Comparison of ENCODE assay signal across 26 cellular contexts in the genomic region with DNA sequence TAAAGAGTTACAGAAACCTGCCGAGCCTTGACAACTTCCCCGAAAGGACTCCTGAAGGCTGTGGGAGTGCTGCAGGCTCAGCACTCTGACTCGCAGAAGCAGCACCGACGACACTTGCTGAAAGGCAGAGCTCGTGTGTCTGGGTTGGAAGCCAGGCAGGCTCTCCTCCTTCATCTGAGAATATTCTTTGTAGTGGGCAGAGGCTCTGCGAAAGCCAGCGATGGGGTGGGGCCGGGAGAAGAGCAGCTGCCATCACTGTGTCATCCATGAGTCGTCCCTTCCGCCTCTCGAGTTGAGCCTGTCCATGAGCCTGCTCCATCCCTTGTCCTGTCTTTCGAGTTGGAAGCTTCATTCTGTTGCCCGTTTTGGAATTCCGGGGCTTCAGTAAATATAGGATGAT. TPM values are rescaled to one million over a fixed set of nuclear protein-coding genes. Genes with fewer than 3 reads are reported as not detected.
DNase-seq lines count a peak whose midpoint lies in the region; ATAC-seq and TF ChIP-seq lines count a peak whose summit lies in the region.
"Had no signal": no experiment of that assay in that cellular context is flagged by ENCODE, and none has a peak within 500 bp of the region (broad histone marks: within the 10 kb centered on the region; RNA-seq: fewer than 3 reads in every experiment).

No MANE protein-coding gene starts in this region.

- no peak for TF ChIP-seq CTCF in activated CD8-positive, alpha-beta T cell treated with anti-CD3 and anti-CD28 coated beads for 36 hours (IDR thresholded peaks at IDR 0.05)

- no peaks in the 10 kb centered on the region for H3K4me1 Mint-ChIP-seq in activated CD8-positive, alpha-beta T cell treated with anti-CD3 and anti-CD28 coated beads, Interleukin-2, amount 10 ng/mL, durations not matched to agents 7 days and 5 days (ENCODE audit: low read depth)
- H3K4me1 Mint-ChIP-seq in activated CD8-positive, alpha-beta T cell treated with anti-CD3 and anti-CD28 coated beads for 36 hours (ENCODE audit: low read depth), result no peaks in the 10 kb centered on the region
- H3K4me1 Mint-ChIP-seq in stimulated activated effector memory CD8-positive, alpha-beta T cell treated with anti-CD3 and anti-CD28 coated beads, Interleukin-12 subunit alpha, Interleukin-12 subunit beta, amount 100 ng/mL, for 72 hours, result peaks cover 13% of the 10 kb centered on the region
- H3K4me1 Mint-ChIP-seq in activated CD4-positive, alpha-beta memory T cell treated with anti-CD3 and anti-CD28 coated beads for 36 hours (ENCODE audit: low read depth), result no peaks in the 10 kb centered on the region
- H3K4me1 Mint-ChIP-seq: CD14-positive monocyte, H9 had no signal

- POLR2A ChIA-PET in activated CD8-positive, alpha-beta T cell treated with anti-CD3 and anti-CD28 coated beads, Interleukin-2, amount 10 ng/mL, durations not matched to agents 7 days and 5 days (lab: Charles Lee), result no interaction called here
- POLR2A ChIA-PET in activated CD8-positive, alpha-beta T cell treated with anti-CD3 and anti-CD28 coated beads for 36 hours (lab: Charles Lee), result no interaction called here
- POLR2A ChIA-PET in activated CD4-positive, alpha-beta memory T cell treated with anti-CD3 and anti-CD28 coated beads for 36 hours (lab: Charles Lee), result no interaction called here

- H3K27ac Mint-ChIP-seq in activated CD8-positive, alpha-beta T cell treated with anti-CD3 and anti-CD28 coated beads, Interleukin-2, amount 10 ng/mL, durations not matched to agents 7 days and 5 days, result no peak overlapping the region
- no peak overlapping the region for H3K27ac Mint-ChIP-seq in activated CD8-positive, alpha-beta T cell treated with anti-CD3 and anti-CD28 coated beads for 36 hours
- peak overlapping the region; percentile 29 for H3K27ac Mint-ChIP-seq in stimulated activated effector memory CD8-positive, alpha-beta T cell treated with anti-CD3 and anti-CD28 coated beads, Interleukin-12 subunit alpha, Interleukin-12 subunit beta, amount 100 ng/mL, for 72 hours
- H3K27ac Mint-ChIP-seq in activated CD4-positive, alpha-beta memory T cell treated with anti-CD3 and anti-CD28 coated beads for 36 hours, result no peak overlapping the region
- H3K27ac Mint-ChIP-seq: CD14-positive monocyte; CD8-positive, alpha-beta memory T cell; H9; HFFc6 had no signal

- no peaks in the 10 kb centered on the region for H3K27me3 Mint-ChIP-seq in activated CD8-positive, alpha-beta T cell treated with anti-CD3 and anti-CD28 coated beads, Interleukin-2, amount 10 ng/mL, durations not matched to agents 7 days and 5 days (ENCODE audit: low read depth)
- H3K27me3 Mint-ChIP-seq in activated CD8-positive, alpha-beta T cell treated with anti-CD3 and anti-CD28 coated beads for 36 hours, result no peaks in the 10 kb centered on the region
- no peaks in the 10 kb centered on the region for H3K27me3 Mint-ChIP-seq in activated CD4-positive, alpha-beta memory T cell treated with anti-CD3 and anti-CD28 coated beads for 36 hours

- DNase-seq in activated CD8-positive, alpha-beta T cell treated with anti-CD3 and anti-CD28 coated beads, Interleukin-2, amount 10 ng/mL, durations not matched to agents 7 days and 5 days, result peak; percentile 12
- DNase-seq in activated CD8-positive, alpha-beta T cell treated with anti-CD3 and anti-CD28 coated beads for 36 hours, result no peak
- DNase-seq in LHCN-M2 (ENCODE audit: low read depth), result peak; percentile 1
- DNase-seq in islet precursor cell, result peak; percentile 74
- peak in 1 of 2 donors; percentile 18 for DNase-seq in stimulated activated effector memory CD8-positive, alpha-beta T cell treated with anti-CD3 and anti-CD28 coated beads, Interleukin-12 subunit alpha, Interleukin-12 subunit beta, amount 100 ng/mL, for 72 hours (ENCODE audit: low spot score in 2 of 2)
- no peak for DNase-seq in activated CD4-positive, alpha-beta memory T cell treated with anti-CD3 and anti-CD28 coated beads for 36 hours
- DNase-seq in activated CD4-positive, CD25-positive, alpha-beta regulatory T cell (lab: John Stamatoyannopoulos, UW), result no peak
- DNase-seq: ACHN; BE2C; CD8-positive, alpha-beta memory T cell; DND-41; GM23248; H9; HFFc6; IMR-90; KG1; MM.1S; NCI-H1694; NCI-H2029 treated with DMSO at 0.1 percent for 48 hours; NCI-H446 treated with DMSO at 0.1 percent for 48 hours; NCI-H526; PC-9; RPMI8226; SHP77 had no signal

- no peaks in the 10 kb centered on the region for H3K36me3 Mint-ChIP-seq in activated CD8-positive, alpha-beta T cell treated with anti-CD3 and anti-CD28 coated beads, Interleukin-2, amount 10 ng/mL, durations not matched to agents 7 days and 5 days (ENCODE audit: low read depth)
- no peaks in the 10 kb centered on the region for H3K36me3 Mint-ChIP-seq in activated CD8-positive, alpha-beta T cell treated with anti-CD3 and anti-CD28 coated beads for 36 hours (ENCODE audit: low read depth)
- H3K36me3 Mint-ChIP-seq in stimulated activated effector memory CD8-positive, alpha-beta T cell treated with anti-CD3 and anti-CD28 coated beads, Interleukin-12 subunit alpha, Interleukin-12 subunit beta, amount 100 ng/mL, for 72 hours, result no peaks in the 10 kb centered on the region
- H3K36me3 Mint-ChIP-seq in activated CD4-positive, alpha-beta memory T cell treated with anti-CD3 and anti-CD28 coated beads for 36 hours, result no peaks in the 10 kb centered on the region
- H3K36me3 Mint-ChIP-seq: CD14-positive monocyte; CD8-positive, alpha-beta memory T cell had no signal

- H3K9me3 Mint-ChIP-seq in activated CD8-positive, alpha-beta T cell treated with anti-CD3 and anti-CD28 coated beads, Interleukin-2, amount 10 ng/mL, durations not matched to agents 7 days and 5 days (ENCODE audit: insufficient read depth), result no peaks in the 10 kb centered on the region
- no peaks in the 10 kb centered on the region for H3K9me3 Mint-ChIP-seq in activated CD8-positive, alpha-beta T cell treated with anti-CD3 and anti-CD28 coated beads for 36 hours
- no peaks in the 10 kb centered on the region for H3K9me3 Mint-ChIP-seq in stimulated activated effector memory CD8-positive, alpha-beta T cell treated with anti-CD3 and anti-CD28 coated beads, Interleukin-12 subunit alpha, Interleukin-12 subunit beta, amount 100 ng/mL, for 72 hours
- H3K9me3 Mint-ChIP-seq in activated CD4-positive, alpha-beta memory T cell treated with anti-CD3 and anti-CD28 coated beads for 36 hours, result no peaks in the 10 kb centered on the region
- H3K9me3 Mint-ChIP-seq: CD14-positive monocyte; CD8-positive, alpha-beta memory T cell; H9 had no signal

- no peak overlapping the region for H3K4me3 Mint-ChIP-seq in activated CD8-positive, alpha-beta T cell treated with anti-CD3 and anti-CD28 coated beads, Interleukin-2, amount 10 ng/mL, durations not matched to agents 7 days and 5 days
- no peak overlapping the region for H3K4me3 Mint-ChIP-seq in activated CD8-positive, alpha-beta T cell treated with anti-CD3 and anti-CD28 coated beads for 36 hours
- H3K4me3 Mint-ChIP-seq in stimulated activated effector memory CD8-positive, alpha-beta T cell treated with anti-CD3 and anti-CD28 coated beads, Interleukin-12 subunit alpha, Interleukin-12 subunit beta, amount 100 ng/mL, for 72 hours, result no peak overlapping the region
- H3K4me3 Mint-ChIP-seq in activated CD4-positive, alpha-beta memory T cell treated with anti-CD3 and anti-CD28 coated beads for 36 hours, result no peak overlapping the region
- H3K4me3 Mint-ChIP-seq: CD14-positive monocyte; CD8-positive, alpha-beta memory T cell; H9; HFFc6 had no signal

- CTCF ChIA-PET in activated CD8-positive, alpha-beta T cell treated with anti-CD3 and anti-CD28 coated beads, Interleukin-2, amount 10 ng/mL, durations not matched to agents 7 days and 5 days (lab: Charles Lee), result no interaction called here
- CTCF ChIA-PET in activated CD8-positive, alpha-beta T cell treated with anti-CD3 and anti-CD28 coated beads for 36 hours (lab: Charles Lee), result no interaction called here
- CTCF ChIA-PET in activated CD4-positive, alpha-beta memory T cell treated with anti-CD3 and anti-CD28 coated beads for 36 hours (lab: Charles Lee), result no interaction called here

- intact Hi-C loops in activated CD8-positive, alpha-beta T cell treated with anti-CD3 and anti-CD28 coated beads for 36 hours (cut with micrococcal nuclease), result no loop called here
- intact Hi-C loops in activated CD4-positive, alpha-beta memory T cell treated with anti-CD3 and anti-CD28 coated beads for 36 hours (cut with micrococcal nuclease), result no loop called here

- no peak for ATAC-seq in activated CD8-positive, alpha-beta T cell treated with anti-CD3 and anti-CD28 coated beads, Interleukin-2, amount 10 ng/mL, durations not matched to agents 7 days and 5 days
- ATAC-seq in activated CD8-positive, alpha-beta T cell treated with anti-CD3 and anti-CD28 coated beads for 36 hours, result no peak
- ATAC-seq in stimulated activated effector memory CD8-positive, alpha-beta T cell treated with anti-CD3 and anti-CD28 coated beads, Interleukin-12 subunit alpha, Interleukin-12 subunit beta, amount 100 ng/mL, for 72 hours, result no peak
- ATAC-seq in GM18909 (IDR thresholded peaks at IDR 0.05; ENCODE audit: poor library complexity, unreplicated experiment), result no peak

RNA-seq across cellular contexts. Expression of a gene that starts 11.9 kb away (rescaled TPM):
- 1 to 10 TPM; 1.2 to 1.9 TPM for total RNA-seq in activated CD8-positive, alpha-beta T cell treated with anti-CD3 and anti-CD28 coated beads, Interleukin-2, amount 10 ng/mL, durations not matched to agents 7 days and 5 days
- 1 to 10 TPM; 4.7 to 6.0 TPM for total RNA-seq in activated CD8-positive, alpha-beta T cell treated with anti-CD3 and anti-CD28 coated beads for 36 hours
- not detected in 2 replicates for total RNA-seq in LHCN-M2 (2014; rRNA removed)
- not detected for polyA plus RNA-seq in LHCN-M2 (2012)
- total RNA-seq in activated CD4-positive, alpha-beta memory T cell treated with anti-CD3 and anti-CD28 coated beads for 36 hours, result 1 to 10 TPM; 3.8 to 4.1 TPM
- total RNA-seq: GM23248, HFFc6 had no signal
- polyA plus RNA-seq: CD14-positive monocyte had no signal

Comparison
In these comparisons a context has a peak if more than half of its experiments do, and no peak if none do; other contexts are left out.
1. DNase-seq: peak in activated CD8-positive, alpha-beta T cell treated with anti-CD3 and anti-CD28 coated beads, Interleukin-2, amount 10 ng/mL, durations not matched to agents 7 days and 5 days (single experiment), LHCN-M2 (single experiment) and islet precursor cell (single experiment); none in activated CD8-positive, alpha-beta T cell treated with anti-CD3 and anti-CD28 coated beads for 36 hours (single experiment), activated CD4-positive, alpha-beta memory T cell treated with anti-CD3 and anti-CD28 coated beads for 36 hours (single experiment) and activated CD4-positive, CD25-positive, alpha-beta regulatory T cell (0 of 4).